Comparison of ENCODE assay signal across 1 cellular context in genomic region chr2:237513693-237514092, GRCh38.
TF ChIP-seq lines count a peak whose summit lies in the region.

No MANE protein-coding gene starts in this region.

TF ChIP-seq in HCT116, 20 proteins besides CTCF, POLR2A, EP300 and RAD21:
- no peak for TF ChIP-seq EZH2 (IDR thresholded peaks at IDR 0.05)
- TF ChIP-seq SP1 (IDR thresholded peaks at IDR 0.05; ENCODE audit: low read depth), result no peak
- TF ChIP-seq CEBPB (IDR thresholded peaks at IDR 0.05; ENCODE audit: low read depth), result no peak
- no peak for TF ChIP-seq ZFX (IDR thresholded peaks at IDR 0.05)
- no peak for TF ChIP-seq FOSL1 (IDR thresholded peaks at IDR 0.05; ENCODE audit: low read depth)
- TF ChIP-seq ELF1 (IDR thresholded peaks at IDR 0.05; ENCODE audit: borderline replicate concordance, low read depth), result no peak
- TF ChIP-seq YY1 (IDR thresholded peaks at IDR 0.05; ENCODE audit: extremely low read depth, insufficient replicate concordance, low read depth, low read length), result no peak
- TF ChIP-seq REST (IDR thresholded peaks at IDR 0.05; ENCODE audit: low read depth), result no peak
- TF ChIP-seq TCF7L2 (IDR thresholded peaks at IDR 0.05; ENCODE audit: borderline replicate concordance, extremely low read depth, insufficient read depth, insufficient read length), result no peak
- no peak for TF ChIP-seq MAX (IDR thresholded peaks at IDR 0.05)
- no peak for TF ChIP-seq SIN3A (IDR thresholded peaks at IDR 0.05; ENCODE audit: low read depth)
- TF ChIP-seq JUND (IDR thresholded peaks at IDR 0.05), result no peak
- no peak for TF ChIP-seq EZH2phosphoT487 (IDR thresholded peaks at IDR 0.05; ENCODE audit: borderline replicate concordance)
- TF ChIP-seq, protein P1, sequence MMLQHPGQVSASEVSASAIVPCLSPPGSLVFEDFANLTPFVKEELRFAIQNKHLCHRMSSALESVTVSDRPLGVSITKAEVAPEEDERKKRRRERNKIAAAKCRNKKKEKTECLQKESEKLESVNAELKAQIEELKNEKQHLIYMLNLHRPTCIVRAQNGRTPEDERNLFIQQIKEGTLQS (IDR thresholded peaks at IDR 0.05), result no peak
- no peak for TF ChIP-seq POLR2AphosphoS5 (IDR thresholded peaks at IDR 0.05; ENCODE audit: low read depth, low read length)
- no peak for TF ChIP-seq CBX3 (IDR thresholded peaks at IDR 0.05; ENCODE audit: low read depth)
